14 cellular contexts compared by ENCODE assay signal in genomic region chr9:86047361-86047760, GRCh38. TPM values are rescaled to one million over a fixed set of nuclear protein-coding genes. Genes with fewer than 3 reads are reported as not detected.
DNase-seq lines count a peak whose midpoint lies in the region; ATAC-seq and TF ChIP-seq lines count a peak whose summit lies in the region.
"Had no signal": no experiment of that assay in that cellular context is flagged by ENCODE, and none has a peak within 500 bp of the region (broad histone marks: within the 10 kb centered on the region; RNA-seq: fewer than 3 reads in every experiment).

No MANE protein-coding gene starts in this region.

- no peak overlapping the region for H3K4me3 Mint-ChIP-seq in activated CD8-positive, alpha-beta memory T cell treated with anti-CD3 and anti-CD28 coated beads, Interleukin-2, amount 10 ng/mL, durations not matched to agents 7 days and 5 days
- H3K4me3 Mint-ChIP-seq in endodermal cell (no peak overlapping the region), type B pancreatic cell (no peak overlapping the region)
- H3K4me3 Mint-ChIP-seq: CD8-positive, alpha-beta T cell had no signal

- H3K36me3 ChIP-seq in adrenal gland (replicated peaks in 1 of 2): no peaks in the 10 kb centered on the region
- H3K36me3 ChIP-seq in endodermal cell (ENCODE audit: control insufficient read depth, insufficient read depth, low read length): no peaks in the 10 kb centered on the region
- no peaks in the 10 kb centered on the region for H3K36me3 ChIP-seq in colonic mucosa
- H3K36me3 ChIP-seq: HAP-1 had no signal

- peak; percentile 28 for DNase-seq in activated CD8-positive, alpha-beta memory T cell treated with anti-CD3 and anti-CD28 coated beads, Interleukin-2, amount 10 ng/mL, durations not matched to agents 7 days and 5 days
- DNase-seq in activated CD8-positive, alpha-beta memory T cell treated with anti-CD3 and anti-CD28 coated beads, Interleukin-2, amount 50 U/mL, for 4 hours: no peak
- DNase-seq in adrenal gland: no peak
- DNase-seq in endodermal cell: no peak
- no peak for DNase-seq in type B pancreatic cell (ENCODE audit: extremely low spot score, unreplicated experiment)
- DNase-seq in NCI-H1417 treated with DMSO at 0.1 percent for 48 hours (lab: John Stamatoyannopoulos, UW): no peak
- DNase-seq in colonic mucosa: no peak
- DNase-seq: DMS 273 treated with DMSO at 0.1 percent for 48 hours, DMS53, IMR-90 had no signal

- peaks cover under 1% of the 10 kb centered on the region for H3K36me3 Mint-ChIP-seq in activated CD8-positive, alpha-beta memory T cell treated with anti-CD3 and anti-CD28 coated beads, Interleukin-2, amount 10 ng/mL, durations not matched to agents 7 days and 5 days
- peaks cover 5% of the 10 kb centered on the region for H3K36me3 Mint-ChIP-seq in endodermal cell (ENCODE audit: low read depth)
- H3K36me3 Mint-ChIP-seq in type B pancreatic cell: peaks cover 44% of the 10 kb centered on the region
- H3K36me3 Mint-ChIP-seq: CD8-positive, alpha-beta T cell had no signal

- H3K9me3 Mint-ChIP-seq in activated CD8-positive, alpha-beta memory T cell treated with anti-CD3 and anti-CD28 coated beads, Interleukin-2, amount 10 ng/mL, durations not matched to agents 7 days and 5 days (ENCODE audit: low read depth): peaks cover 2% of the 10 kb centered on the region
- H3K9me3 Mint-ChIP-seq in endodermal cell (no peaks in the 10 kb centered on the region), type B pancreatic cell (no peaks in the 10 kb centered on the region)

- H3K4me1 ChIP-seq in adrenal gland (replicated peaks in 1 of 2) (no peaks in the 10 kb centered on the region), endodermal cell (ENCODE audit: control insufficient read depth, insufficient read depth, low read length) (no peaks in the 10 kb centered on the region), colonic mucosa (no peaks in the 10 kb centered on the region)
- H3K4me1 ChIP-seq: BLaER1, HAP-1 had no signal

- H3K27ac Mint-ChIP-seq in activated CD8-positive, alpha-beta memory T cell treated with anti-CD3 and anti-CD28 coated beads, Interleukin-2, amount 10 ng/mL, durations not matched to agents 7 days and 5 days: no peak overlapping the region
- no peak overlapping the region for H3K27ac Mint-ChIP-seq in endodermal cell
- H3K27ac Mint-ChIP-seq in type B pancreatic cell: peak overlapping the region; percentile 20
- H3K27ac Mint-ChIP-seq: CD8-positive, alpha-beta T cell had no signal

- no peak for TF ChIP-seq POLR2A in adrenal gland (IDR thresholded peaks at IDR 0.05)

- no peak for ATAC-seq in activated CD8-positive, alpha-beta memory T cell treated with anti-CD3 and anti-CD28 coated beads, Interleukin-2, amount 10 ng/mL, durations not matched to agents 7 days and 5 days
- ATAC-seq in HG03378 (IDR thresholded peaks at IDR 0.05; ENCODE audit: unreplicated experiment): no peak
- ATAC-seq: CD8-positive, alpha-beta T cell had no signal

- H3K27me3 ChIP-seq in adrenal gland (no peaks in the 10 kb centered on the region), endodermal cell (ENCODE audit: control insufficient read depth, insufficient read depth, low read length, poor library complexity, severe bottlenecking) (no peaks in the 10 kb centered on the region), colonic mucosa (no peaks in the 10 kb centered on the region)
- H3K27me3 ChIP-seq: BLaER1 had no signal

- H3K9ac ChIP-seq in endodermal cell (ENCODE audit: extremely low read depth, low read length, poor library complexity, severe bottlenecking) (no peak overlapping the region), colonic mucosa (ENCODE audit: low read depth in 2 of 2, low read length in 2 of 2) (no peak overlapping the region)
- H3K9ac ChIP-seq: BLaER1 had no signal

- TF ChIP-seq CTCF in adrenal gland (IDR thresholded peaks at IDR 0.05): no peak
- TF ChIP-seq CTCF in endodermal cell (conservative IDR thresholded peaks at IDR 0.05): no peak
- no peak for TF ChIP-seq CTCF in type B pancreatic cell (conservative IDR thresholded peaks at IDR 0.05)
- no peak for TF ChIP-seq CTCF in colonic mucosa (IDR thresholded peaks at IDR 0.05)

- H3K4me1 Mint-ChIP-seq in activated CD8-positive, alpha-beta memory T cell treated with anti-CD3 and anti-CD28 coated beads, Interleukin-2, amount 10 ng/mL, durations not matched to agents 7 days and 5 days: no peaks in the 10 kb centered on the region
- H3K4me1 Mint-ChIP-seq in endodermal cell (no peaks in the 10 kb centered on the region), type B pancreatic cell (ENCODE audit: unreplicated experiment) (peaks cover under 1% of the 10 kb centered on the region)

- 90 to 94% (median 92%) methylated on average over 13 of the region's 13 CpGs for WGBS in adrenal gland, 4 donors
- 96% methylated on average over 11 to 13 of the region's 13 CpGs for WGBS in endodermal cell (ENCODE audit: insufficient coverage in 1 of 2, insufficient read length in 1 of 2), 2 experiments

- H3K9me3 ChIP-seq in adrenal gland (replicated peaks in 1 of 3) (no peaks in the 10 kb centered on the region), endodermal cell (ENCODE audit: control insufficient read depth, low read length) (no peaks in the 10 kb centered on the region), colonic mucosa (no peaks in the 10 kb centered on the region)
- H3K9me3 ChIP-seq: BLaER1, HAP-1 had no signal

- intact Hi-C loops in adrenal gland (cut with DNase I): no loop called here
- intact Hi-C loops in colonic mucosa (cut with DNase I): no loop called here

- CTCF ChIA-PET in activated CD8-positive, alpha-beta memory T cell treated with anti-CD3 and anti-CD28 coated beads, Interleukin-2, amount 10 ng/mL, durations not matched to agents 7 days and 5 days (lab: Charles Lee): no interaction called here

- peaks cover 15% of the 10 kb centered on the region for H3K27me3 Mint-ChIP-seq in activated CD8-positive, alpha-beta memory T cell treated with anti-CD3 and anti-CD28 coated beads, Interleukin-2, amount 10 ng/mL, durations not matched to agents 7 days and 5 days
- no peaks in the 10 kb centered on the region for H3K27me3 Mint-ChIP-seq in endodermal cell (ENCODE audit: insufficient read depth)
- no peaks in the 10 kb centered on the region for H3K27me3 Mint-ChIP-seq in type B pancreatic cell

- H3K4me3 ChIP-seq in adrenal gland (no peak overlapping the region), endodermal cell (ENCODE audit: low read length) (no peak overlapping the region), colonic mucosa (no peak overlapping the region)
- H3K4me3 ChIP-seq: BLaER1, HAP-1 had no signal

- peak overlapping the region in 3 of 5 donors; percentile 32 to 57 (median 32) for H3K27ac ChIP-seq in adrenal gland
- peak overlapping the region; percentile 32 for H3K27ac ChIP-seq in endodermal cell (ENCODE audit: low read depth, low read length)
- no peak overlapping the region for H3K27ac ChIP-seq in colonic mucosa
- H3K27ac ChIP-seq: BLaER1 had no signal

RNA-seq across cellular contexts. Expression of gene GOLM1, which starts 52.0 kb away (rescaled TPM):
- total RNA-seq in activated CD8-positive, alpha-beta memory T cell treated with anti-CD3 and anti-CD28 coated beads, Interleukin-2, amount 10 ng/mL, durations not matched to agents 7 days and 5 days: 1 to 10 TPM; 3.0 to 5.5 TPM
- total RNA-seq in adrenal gland (100 to 1,000 TPM; 136 to 745 (median 267) TPM), endodermal cell (10 to 100 TPM; 64.5 to 66.4 TPM), type B pancreatic cell (ENCODE audit: low replicate concordance) (149 and 178 TPM in 2 replicates), colonic mucosa (100 to 1,000 TPM; 337 to 393 TPM)
- 100 to 1,000 TPM; 113 to 190 (median 182) TPM for polyA plus RNA-seq in adrenal gland
- 95.7 TPM for polyA plus RNA-seq in endodermal cell (2013, experiment 1 of 2)
- 89.0 TPM for polyA plus RNA-seq in endodermal cell (2013, experiment 2 of 2)

Comparison
In these comparisons a context has a peak if more than half of its experiments do, and no peak if none do; other contexts are left out.
1. RNA of gene GOLM1, which starts 52.0 kb away (total RNA-seq): 337 to 393 TPM in colonic mucosa, 136 to 745 TPM in adrenal gland, 149 to 178 TPM in type B pancreatic cell and 64.5 to 66.4 TPM in endodermal cell; 3.0 to 5.5 TPM in activated CD8-positive, alpha-beta memory T cell treated with anti-CD3 and anti-CD28 coated beads, Interleukin-2, amount 10 ng/mL, durations not matched to agents 7 days and 5 days; every median in the first group is over 10 times any median in the second.